22 cellular contexts compared by ENCODE assay signal in the genomic region with DNA sequence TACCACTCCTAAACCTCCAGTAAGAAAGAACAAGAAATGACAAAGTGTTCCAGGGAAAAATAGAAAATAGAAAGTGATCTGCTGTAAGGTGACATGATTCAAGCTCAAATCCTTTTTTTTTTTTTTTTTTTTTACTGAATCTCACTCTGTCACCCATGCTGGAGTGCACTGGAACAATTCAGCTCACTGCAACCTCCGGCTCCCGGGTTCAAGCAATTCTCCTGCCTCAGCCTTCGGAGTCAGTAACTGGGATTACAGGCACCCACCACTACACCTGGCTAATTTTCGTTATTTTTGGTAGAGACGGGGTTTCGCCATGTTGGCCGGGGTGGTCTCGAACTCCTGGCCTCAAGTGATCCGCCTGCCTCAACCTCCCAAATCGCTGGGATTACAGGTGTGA.
"Had no signal": no experiment of that assay in that cellular context is flagged by ENCODE, and none has a peak within 500 bp of the region (broad histone marks: within the 10 kb centered on the region; RNA-seq: fewer than 3 reads in every experiment).

No MANE protein-coding gene starts in this region.

- H3K27ac ChIP-seq: stomach, suprapubic skin, testis, thoracic aorta, thyroid gland, tibial artery, tibial nerve, transverse colon, upper lobe of left lung, upper lobe of right lung, uterus, vagina had no signal

- H3K9me3 ChIP-seq: stomach, suprapubic skin, testis, thoracic aorta, thyroid gland, tibial artery, tibial nerve, transverse colon, upper lobe of left lung, upper lobe of right lung, uterus, vagina had no signal

- H3K27me3 ChIP-seq: stomach, suprapubic skin, testis, thyroid gland, tibial artery, tibial nerve, transverse colon, upper lobe of left lung, upper lobe of right lung, uterus, vagina had no signal

- H3K36me3 ChIP-seq: stomach, suprapubic skin, thoracic aorta, thyroid gland, tibial artery, transverse colon, upper lobe of left lung, upper lobe of right lung, uterus, vagina had no signal

- H3K4me3 ChIP-seq: stomach, suprapubic skin, testis, thoracic aorta, thyroid gland, tibial artery, tibial nerve, transverse colon, upper lobe of left lung, upper lobe of right lung, uterus, vagina had no signal

- DNase-seq: stimulated activated CD4-positive, alpha-beta T cell treated with anti-CD3 and anti-CD28 coated beads, Interleukin-2, amount 100 ng/mL, for 48 hours; stimulated activated CD4-positive, alpha-beta T cell treated with anti-CD3 and anti-CD28 coated beads, Interleukin-4, amount 100 ng/mL, for 1 hour; stimulated activated CD4-positive, alpha-beta T cell treated with anti-CD3 and anti-CD28 coated beads, Interleukin-4, amount 100 ng/mL, for 24 hours; stimulated activated CD4-positive, alpha-beta T cell treated with anti-CD3 and anti-CD28 coated beads, Interleukin-4, amount 100 ng/mL, for 4 hours; stimulated activated CD8-positive, alpha-beta memory T cell treated with anti-CD3 and anti-CD28 coated beads, Interleukin-4, amount 100 ng/mL, for 48 hours; stimulated activated naive B cell treated with anti-CD40 and anti-IgM and Interleukin-4, amounts not matched to agents 10 μg/mL and 1 μg/mL and 100 μg/mL, for 72 hours; stimulated activated naive CD4-positive, alpha-beta T cell; stimulated activated naive CD8-positive, alpha-beta T cell treated with anti-CD3 and anti-CD28 coated beads, Interleukin-15, amount 100 ng/mL, for 72 hours; stimulated activated naive CD8-positive, alpha-beta T cell treated with anti-CD3 and anti-CD28 coated beads, Interleukin-15, Interleukin-2, amounts not matched to agents 100 U/mL and 50 U/mL, for 24 hours; stomach; substantia nigra; testis; thyroid gland; tibial artery; transverse colon; upper lobe of left lung; upper lobe of right lung; uterus had no signal

- H3K4me1 ChIP-seq: testis, thyroid gland, upper lobe of left lung, upper lobe of right lung, uterus, vagina had no signal
